ENCODE assay signal across 8 cellular contexts in the genomic region with DNA sequence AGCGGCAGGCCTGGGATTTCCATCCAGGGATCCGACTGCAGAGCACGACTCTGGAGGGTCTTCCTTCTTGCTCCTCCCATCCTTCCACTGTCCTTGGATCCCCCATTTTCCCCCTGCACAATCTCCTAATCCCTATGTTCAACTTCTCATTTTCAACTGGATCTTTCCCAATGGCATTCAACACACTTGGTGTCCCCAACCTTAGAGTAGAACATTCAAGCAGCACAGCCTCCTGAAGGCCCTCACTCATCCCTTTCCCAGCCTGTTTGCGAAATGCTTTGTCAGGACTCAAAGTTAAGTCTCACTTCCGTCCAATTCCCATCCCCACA. TPM values are rescaled to one million over a fixed set of nuclear protein-coding genes. Genes with fewer than 3 reads are reported as not detected.
DNase-seq lines count a peak whose midpoint lies in the region; ATAC-seq, FAIRE-seq and TF ChIP-seq lines count a peak whose summit lies in the region.

No MANE protein-coding gene starts in this region.

- intact Hi-C loops in adrenal gland (cut with DNase I), result loop anchor here (5.0 to 10.0 kb wide), 3 partner anchors 56 to 229 kb away; no protein-coding TSS in a partner anchor
- intact Hi-C loops in right lobe of liver (cut with DNase I), result no loop called here

- H3K9me3 ChIP-seq in adrenal gland (replicated peaks in 1 of 3) (no peaks in the 10 kb centered on the region), right lobe of liver (no peaks in the 10 kb centered on the region), tibial nerve (no peaks in the 10 kb centered on the region)

- H3K27me3 ChIP-seq in adrenal gland, result no peaks in the 10 kb centered on the region
- no peaks in the 10 kb centered on the region for H3K27me3 ChIP-seq in right lobe of liver
- H3K27me3 ChIP-seq in tibial nerve, result no peaks in the 10 kb centered on the region

- H3K36me3 ChIP-seq in adrenal gland (replicated peaks in 1 of 2) (peaks cover 0 to 32% of the 10 kb centered on the region in 2 donors), right lobe of liver (peaks cover 0 to 40% (median 25%) of the 10 kb centered on the region in 4 donors), tibial nerve (peaks cover 0 to 44% (median 12%) of the 10 kb centered on the region in 3 donors)

- no peak for FAIRE-seq in urothelium cell line (lab: Jason Lieb, UNC)

- H3K4me1 ChIP-seq in adrenal gland (replicated peaks in 1 of 2) (peaks cover 16 to 27% of the 10 kb centered on the region in 2 donors), right lobe of liver (peaks cover 0 to 13% (median 5%) of the 10 kb centered on the region in 4 donors), tibial nerve (peaks cover 0 to 46% (median 14%) of the 10 kb centered on the region in 4 donors)

- 20 to 30% (median 23%) methylated on average over 5 of the region's 5 CpGs for WGBS in adrenal gland, 4 donors
- 31% methylated on average over 3 of the region's 5 CpGs for WGBS in right lobe of liver (ENCODE audit: insufficient coverage, low coverage, low lambda C conversion rate, missing lambda C conversion rate)
- 19 to 21% methylated on average over 5 of the region's 5 CpGs for WGBS in tibial nerve, 2 donors

- TF ChIP-seq POLR2A in adrenal gland (IDR thresholded peaks at IDR 0.05), result no peak
- TF ChIP-seq POLR2A in right lobe of liver (IDR thresholded peaks at IDR 0.05), result no peak
- TF ChIP-seq POLR2A in tibial nerve (IDR thresholded peaks at IDR 0.05), result no peak

- ATAC-seq in right lobe of liver (no peak), HG03354 (IDR thresholded peaks at IDR 0.05; ENCODE audit: poor library complexity, severe bottlenecking, unreplicated experiment) (no peak)

- TF ChIP-seq CTCF in adrenal gland (IDR thresholded peaks at IDR 0.05) (no peak), right lobe of liver (IDR thresholded peaks at IDR 0.05) (no peak), tibial nerve (IDR thresholded peaks at IDR 0.05) (no peak)

- peak; percentile 46 for DNase-seq in activated effector memory CD4-positive, alpha-beta T cell treated with anti-CD3 and anti-CD28 coated beads, Interleukin-2, amount 50 U/mL, for 16 hours
- DNase-seq in activated effector memory CD4-positive, alpha-beta T cell treated with Interleukin-2 at 50 U/mL for 16 hours, result no peak
- DNase-seq in adrenal gland, result no peak
- DNase-seq in right lobe of liver, result no peak
- no peak for DNase-seq in tibial nerve (ENCODE audit: low spot score in 2 of 2)
- DNase-seq in urothelium cell line (ENCODE audit: low spot score), result no peak
- DNase-seq in NCI-H2196 treated with DMSO at 0.1 percent for 48 hours (lab: John Stamatoyannopoulos, UW; ENCODE audit: unreplicated experiment), result no peak

- H3K4me3 ChIP-seq in adrenal gland, result peak overlapping the region; percentile 43 to 87 (median 71)
- peak overlapping the region; percentile 68 to 87 (median 71) for H3K4me3 ChIP-seq in right lobe of liver
- H3K4me3 ChIP-seq in tibial nerve, result peak overlapping the region; percentile 71 to 93 (median 86)

- TF ChIP-seq EP300 in tibial nerve (IDR thresholded peaks at IDR 0.05), result no peak

- peak overlapping the region in 4 of 5 donors; percentile 86 to 91 (median 87) for H3K27ac ChIP-seq in adrenal gland
- peak overlapping the region; percentile 80 to 86 (median 85) for H3K27ac ChIP-seq in right lobe of liver
- peak overlapping the region; percentile 77 to 94 (median 89) for H3K27ac ChIP-seq in tibial nerve

RNA-seq across cellular contexts. Expression of a gene that starts 32.3 kb away (rescaled TPM):
- 100 to 1,000 TPM; 136 to 299 (median 227) TPM for total RNA-seq in adrenal gland
- 100 to 1,000 TPM in 1 of 3 donors, 10 to 100 TPM in 2; 35.9 to 280 (median 92.1) TPM for polyA plus RNA-seq in adrenal gland
- total RNA-seq in right lobe of liver, result 100 to 1,000 TPM in 5 of 6 experiments, 10 to 100 TPM in 1; 94.4 to 244 (median 190) TPM
- 100 to 1,000 TPM; 173 to 255 (median 204) TPM for total RNA-seq in tibial nerve

Comparison
In these comparisons a context has a peak if more than half of its experiments do, and no peak if none do; other contexts are left out.
1. intact Hi-C loops: an anchor here in adrenal gland (5.0 to 10.0 kb wide); none called in right lobe of liver.